ENCODE assay signal across 22 cellular contexts in the genomic region with DNA sequence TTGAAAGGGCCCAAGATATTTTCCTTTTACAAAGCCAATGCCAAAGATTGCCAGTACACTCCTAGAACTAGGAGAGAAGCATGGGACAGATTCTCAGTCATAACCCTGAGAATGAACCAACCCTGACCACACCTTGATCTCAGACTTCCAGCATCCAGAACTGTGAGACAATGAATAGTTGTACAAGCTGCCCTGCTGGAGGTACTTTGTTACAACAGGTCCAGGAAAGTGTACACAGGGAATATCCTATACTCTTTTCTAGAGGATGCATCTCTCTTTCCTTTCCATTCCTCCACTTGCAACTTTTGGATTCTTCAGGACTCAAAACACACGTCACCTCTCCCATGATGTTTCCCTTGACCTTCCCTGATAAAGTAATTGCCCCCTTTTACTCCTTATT.
DNase-seq lines count a peak whose midpoint lies in the region; ATAC-seq, FAIRE-seq and TF ChIP-seq lines count a peak whose summit lies in the region.
"Had no signal": no experiment of that assay in that cellular context is flagged by ENCODE, and none has a peak within 500 bp of the region (broad histone marks: within the 10 kb centered on the region; RNA-seq: fewer than 3 reads in every experiment).

No MANE protein-coding gene starts in this region.

- H3K9ac ChIP-seq in HepG2 (ENCODE audit: insufficient read depth, low read depth, low read length) = no peak overlapping the region
- H3K9ac ChIP-seq: BLaER1 had no signal

- no peak for FAIRE-seq in HepG2 (lab: Jason Lieb, UNC)
- FAIRE-seq in bronchial epithelial cell (lab: Jason Lieb, UNC) = peak; percentile 52
- FAIRE-seq: A204.1, G401.6, GM12891, GM19239, H1, K562 had no signal

- no peak overlapping the region for H3K4me2 ChIP-seq in HepG2 (ENCODE audit: low read depth, low read length)
- H3K4me2 ChIP-seq in osteoblast (ENCODE audit: insufficient read depth, low read length) = no peak overlapping the region
- H3K4me2 ChIP-seq: BLaER1 had no signal

- TF ChIP-seq POLR2A in HepG2 (IDR thresholded peaks at IDR 0.05; ENCODE audit: insufficient read depth in 1 of 2, low read depth in 2 of 2, low read length in 2 of 2) (no peak), right lobe of liver (IDR thresholded peaks at IDR 0.05) (no peak)

- H3K9me3 Mint-ChIP-seq in glutamatergic neuron (ENCODE audit: unreplicated experiment) (no peaks in the 10 kb centered on the region), HFFc6 (no peaks in the 10 kb centered on the region)
- H3K9me3 Mint-ChIP-seq: H9 had no signal

- no peak overlapping the region for H3K27ac Mint-ChIP-seq in glutamatergic neuron (ENCODE audit: unreplicated experiment)
- H3K27ac Mint-ChIP-seq in HFFc6 = no peak overlapping the region
- H3K27ac Mint-ChIP-seq: CD14-positive monocyte; CD4-positive, alpha-beta memory T cell; H9 had no signal

- H3K79me2 ChIP-seq in HepG2 (ENCODE audit: insufficient read depth, low read length) (no peaks in the 10 kb centered on the region), osteoblast (ENCODE audit: insufficient read depth, low read length) (no peaks in the 10 kb centered on the region)

- TF ChIP-seq RAD21 in HepG2 (CRISPR knock-in tag; IDR thresholded peaks at IDR 0.05) = no peak

- no peaks in the 10 kb centered on the region; the same call in 1 of the 2 replicates for H3K4me1 ChIP-seq in HepG2 (ENCODE audit: insufficient read depth, low read length)
- no peaks in the 10 kb centered on the region for H3K4me1 ChIP-seq in right lobe of liver
- H3K4me1 ChIP-seq in osteoblast (ENCODE audit: insufficient read depth, low read length) = no peaks in the 10 kb centered on the region
- H3K4me1 ChIP-seq: BLaER1 had no signal

- H3K4me3 ChIP-seq in HepG2 (replicated peaks in 1 of 3; ENCODE audit: insufficient read depth in 1 of 3, low read depth in 2 of 3, low read length in 3 of 3) = no peak overlapping the region
- no peak overlapping the region for H3K4me3 ChIP-seq in right lobe of liver
- no peak overlapping the region for H3K4me3 ChIP-seq in bronchial epithelial cell (ENCODE audit: low read depth, low read length)
- H3K4me3 ChIP-seq in osteoblast (ENCODE audit: insufficient read depth, low read length) = no peak overlapping the region
- H3K4me3 ChIP-seq: BLaER1, K562 had no signal

- H3K27me3 Mint-ChIP-seq in glutamatergic neuron (ENCODE audit: unreplicated experiment) = no peaks in the 10 kb centered on the region
- peaks cover 4% of the 10 kb centered on the region for H3K27me3 Mint-ChIP-seq in HFFc6 (ENCODE audit: insufficient read depth)

- intact Hi-C loops in HepG2 (cut with micrococcal nuclease; ENCODE audit: unreplicated experiment) = no loop called here
- intact Hi-C loops in right lobe of liver (cut with DNase I) = no loop called here

- no peak overlapping the region for H2AFZ ChIP-seq in HepG2 (ENCODE audit: low read length)
- no peak overlapping the region for H2AFZ ChIP-seq in osteoblast (ENCODE audit: low read length)

- no peaks in the 10 kb centered on the region for H3K36me3 Mint-ChIP-seq in glutamatergic neuron (ENCODE audit: unreplicated experiment)
- no peaks in the 10 kb centered on the region for H3K36me3 Mint-ChIP-seq in HFFc6 (ENCODE audit: low read depth)
- H3K36me3 Mint-ChIP-seq: CD14-positive monocyte; CD4-positive, alpha-beta memory T cell had no signal

- TF ChIP-seq EP300 in HepG2 (IDR thresholded peaks at IDR 0.05; ENCODE audit: low read depth in 2 of 2, low read length in 2 of 2) = no peak
- no peak for TF ChIP-seq EP300 in HepG2 (CRISPR knock-in tag; IDR thresholded peaks at IDR 0.05; ENCODE audit: borderline replicate concordance)

- DNase-seq in HepG2 (ENCODE audit: low spot score) (no peak), right lobe of liver (no peak), bronchial epithelial cell (ENCODE audit: low read depth) (peak; percentile 29), glutamatergic neuron (no peak), HFFc6 (no peak), osteoblast (ENCODE audit: insufficient read length, low spot score, missing footprints) (no peak), NCI-H2029 (lab: John Stamatoyannopoulos, UW) (no peak)
- DNase-seq: ACHN; AML-193; Calu3; CD4-positive, alpha-beta memory T cell; H9; IMR-90 had no signal

- H3K27ac ChIP-seq in HepG2 (ENCODE audit: extremely low read length, insufficient read depth, low read length) (no peak overlapping the region), right lobe of liver (no peak overlapping the region), osteoblast (ENCODE audit: low read depth, low read length) (no peak overlapping the region)
- H3K27ac ChIP-seq: BLaER1, HL-60 had no signal

- no TSS peak for BruUV-seq in HepG2 (replicated peaks; lab: Mats Ljungman, UMichigan)

- H3K4me3 Mint-ChIP-seq in glutamatergic neuron (ENCODE audit: unreplicated experiment) (no peak overlapping the region), HFFc6 (no peak overlapping the region)
- H3K4me3 Mint-ChIP-seq: CD14-positive monocyte; CD4-positive, alpha-beta memory T cell; H9 had no signal

- POLR2A ChIA-PET in HepG2 (lab: Yijun Ruan, JAX) = no interaction called here

- ATAC-seq in HepG2 (peak; percentile 51; the same call in 2 of the 3 replicates), right lobe of liver (no peak)
- ATAC-seq: K562 had no signal

- TF ChIP-seq CTCF in HepG2 (CRISPR knock-in tag; IDR thresholded peaks at IDR 0.05) = no peak
- no peak for TF ChIP-seq CTCF in right lobe of liver (IDR thresholded peaks at IDR 0.05)
- peak; percentile 18 for TF ChIP-seq CTCF in bronchial epithelial cell (IDR thresholded peaks at IDR 0.05; ENCODE audit: insufficient read depth, low read length, severe bottlenecking)
- TF ChIP-seq CTCF in glutamatergic neuron (IDR thresholded peaks at IDR 0.05; ENCODE audit: partially characterized antibody, unreplicated experiment) = peak; percentile 36
- no peak for TF ChIP-seq CTCF in HFFc6 (IDR thresholded peaks at IDR 0.05)
- TF ChIP-seq CTCF in osteoblast (IDR thresholded peaks at IDR 0.05; ENCODE audit: extremely low read depth, low read depth, low read length) = no peak

- CTCF ChIA-PET in HepG2 (lab: Yijun Ruan, JAX; ENCODE audit: low intra/inter-chr PET ratio, low total read pairs) = no interaction called here

- H3K36me3 ChIP-seq in HepG2 (replicated peaks in 1 of 2; ENCODE audit: control insufficient read depth in 1 of 2, insufficient read depth in 2 of 2, low read length in 2 of 2) (no peaks in the 10 kb centered on the region), right lobe of liver (no peaks in the 10 kb centered on the region), bronchial epithelial cell (ENCODE audit: control insufficient read depth, insufficient read depth, low read length) (no peaks in the 10 kb centered on the region), osteoblast (ENCODE audit: insufficient read depth, low read length) (no peaks in the 10 kb centered on the region)
- H3K36me3 ChIP-seq: BLaER1 had no signal

- H3K4me1 Mint-ChIP-seq in glutamatergic neuron (ENCODE audit: low read depth, unreplicated experiment) (peaks cover 13% of the 10 kb centered on the region), HFFc6 (ENCODE audit: low read depth) (no peaks in the 10 kb centered on the region)
- H3K4me1 Mint-ChIP-seq: CD14-positive monocyte; CD4-positive, alpha-beta memory T cell had no signal

- H3K9me3 ChIP-seq in HepG2 (ENCODE audit: low read length) = no peaks in the 10 kb centered on the region
- H3K9me3 ChIP-seq in right lobe of liver = no peaks in the 10 kb centered on the region
- no peaks in the 10 kb centered on the region for H3K9me3 ChIP-seq in osteoblast (ENCODE audit: low read depth, low read length)
- H3K9me3 ChIP-seq: BLaER1 had no signal

- in situ Hi-C loops in HepG2 (cut with HindIII; ENCODE audit: extremely low pct_ligation_motif_present, low pct_unique_long_range_greater_than_20kb) = no loop called here

- 61% methylated on average over 1 of the region's 1 CpG for WGBS in HepG2 (ENCODE audit: low lambda C conversion rate)
- WGBS in right lobe of liver (ENCODE audit: insufficient coverage, low coverage, low lambda C conversion rate, missing lambda C conversion rate) = 85% methylated on average over 1 of the region's 1 CpG

- H3K27me3 ChIP-seq in HepG2 (ENCODE audit: control insufficient read depth in 1 of 2, insufficient read depth in 2 of 2, low read length in 2 of 2) = no peaks in the 10 kb centered on the region; a peak in 1 of 5 replicates
- no peaks in the 10 kb centered on the region for H3K27me3 ChIP-seq in right lobe of liver
- H3K27me3 ChIP-seq in bronchial epithelial cell (ENCODE audit: control insufficient read depth, insufficient read depth, low read length) = no peaks in the 10 kb centered on the region
- no peaks in the 10 kb centered on the region for H3K27me3 ChIP-seq in osteoblast (ENCODE audit: insufficient read depth, low read length)
- H3K27me3 ChIP-seq: BLaER1 had no signal

- no peaks in the 10 kb centered on the region for H4K20me1 ChIP-seq in HepG2 (ENCODE audit: insufficient read depth, low read length)
- no peaks in the 10 kb centered on the region for H4K20me1 ChIP-seq in osteoblast (ENCODE audit: insufficient read depth, low read length)
- H4K20me1 ChIP-seq: BLaER1 had no signal

TF ChIP-seq in HepG2, 621 proteins besides CTCF, POLR2A, EP300 and RAD21 (continues in another document):
- TF ChIP-seq NFE2L1 (CRISPR knock-in tag; IDR thresholded peaks at IDR 0.05; ENCODE audit: borderline replicate concordance) (no peak), ZNF362 (CRISPR knock-in tag; IDR thresholded peaks at IDR 0.05; ENCODE audit: borderline replicate concordance) (no peak), NR2F6 (IDR thresholded peaks at IDR 0.05) (no peak), NR2F6 (CRISPR knock-in tag; IDR thresholded peaks at IDR 0.05) (no peak)

Comparison
In these comparisons a context has a peak if more than half of its experiments do, and no peak if none do; other contexts are left out.
1. CTCF ChIP-seq: peak in bronchial epithelial cell (single experiment) and glutamatergic neuron (single experiment); none in HepG2 (single experiment), right lobe of liver (0 of 4), HFFc6 (single experiment) and osteoblast (single experiment).